Comparison of ENCODE assay signal across 8 cellular contexts in the genomic region with DNA sequence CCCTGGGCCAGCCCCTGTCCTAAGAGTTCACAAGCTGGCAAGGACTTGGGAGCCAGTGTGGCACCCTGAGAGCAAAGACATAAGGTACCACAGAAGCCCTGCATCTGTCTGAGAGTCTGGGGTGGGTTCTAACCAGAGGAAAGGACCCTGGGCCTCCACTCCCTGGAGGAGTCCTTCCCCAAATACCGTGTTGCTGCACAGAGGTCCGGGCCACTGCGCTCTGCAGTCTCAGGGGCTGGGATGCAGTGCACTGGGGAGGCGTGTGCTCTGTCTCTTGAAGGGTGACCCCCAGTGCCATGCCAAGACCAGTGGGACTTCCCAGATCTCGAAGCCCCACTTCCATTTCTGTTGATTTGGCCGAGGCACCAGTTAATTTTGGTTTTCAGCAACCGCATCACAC. TPM values are rescaled to one million over a fixed set of nuclear protein-coding genes. Genes with fewer than 3 reads are reported as not detected.
A peak's percentile ranks its signal among the peaks of the same experiment; 100 is the strongest.
DNase-seq lines count a peak whose midpoint lies in the region; ATAC-seq, FAIRE-seq and TF ChIP-seq lines count a peak whose summit lies in the region.
"Had no signal": no experiment of that assay in that cellular context is flagged by ENCODE, and none has a peak within 500 bp of the region (broad histone marks: within the 10 kb centered on the region; RNA-seq: fewer than 3 reads in every experiment).

No MANE protein-coding gene starts in this region.

- peak overlapping the region; percentile 92 for H3K27ac ChIP-seq in GM12878 (ENCODE audit: control insufficient read depth, insufficient read depth)
- H3K27ac ChIP-seq in sigmoid colon, result peak overlapping the region; percentile 69 to 80 (median 75)

- TF ChIP-seq CTCF in Loucy (conservative IDR thresholded peaks at IDR 0.05; ENCODE audit: low read length) (no peak), GM12878 (IDR thresholded peaks at IDR 0.05 in 2 of 3, conservative IDR thresholded peaks at IDR 0.05 in 1 of 3; ENCODE audit: control insufficient read depth in 2 of 3, extremely low read depth in 1 of 3, insufficient read depth in 1 of 3, low read depth in 3 of 3, low read length in 3 of 3) (no peak), sigmoid colon (IDR thresholded peaks at IDR 0.05) (no peak)

- no peaks in the 10 kb centered on the region for H4K20me1 ChIP-seq in Loucy (ENCODE audit: insufficient read depth, low read length, poor library complexity, severe bottlenecking)
- no peaks in the 10 kb centered on the region for H4K20me1 ChIP-seq in GM12878 (ENCODE audit: control insufficient read depth, insufficient read depth)

- H3K9me3 ChIP-seq in Loucy (ENCODE audit: insufficient read depth, low read depth, low read length) (no peaks in the 10 kb centered on the region), GM12878 (replicated peaks; ENCODE audit: control insufficient read depth, insufficient read depth, low read length) (no peaks in the 10 kb centered on the region), sigmoid colon (no peaks in the 10 kb centered on the region)

- TF ChIP-seq EP300 in GM12878 (IDR thresholded peaks at IDR 0.05; ENCODE audit: borderline replicate concordance in 1 of 2, control insufficient read depth in 1 of 2, low read depth in 2 of 2, low read length in 2 of 2), result no peak
- no peak for TF ChIP-seq EP300 in sigmoid colon (IDR thresholded peaks at IDR 0.05)

- no peak overlapping the region for H2AFZ ChIP-seq in Loucy (ENCODE audit: low read length)
- no peak overlapping the region for H2AFZ ChIP-seq in GM12878 (ENCODE audit: control insufficient read depth, low read depth, low read length)

- intact Hi-C loops in GM12878 (cut with micrococcal nuclease; ENCODE audit: unreplicated experiment) (no loop called here), sigmoid colon (cut with DNase I) (no loop called here)

- BruUV-seq in GM12878 (replicated peaks; lab: Mats Ljungman, UMichigan), result no TSS peak

- CTCF ChIA-PET in GM12878 (lab: Yijun Ruan, JAX), result interaction anchor here (1.3 to 15.9 kb wide), 8 partner anchors 8 to 185 kb away, joined by 5 to 396 read pairs (median 60); a partner anchor contains a TSS

- POLR2A ChIA-PET in GM12878 (lab: Charles Lee), result interaction anchor here (3.2 to 8.2 kb wide), 4 partner anchors 8 to 27 kb away, joined by 17 to 67 read pairs (median 33); a partner anchor contains a TSS

- peaks cover 16% of the 10 kb centered on the region for H3F3A ChIP-seq in Loucy (ENCODE audit: low read depth)

- H3K27me3 ChIP-seq in Loucy (ENCODE audit: insufficient read depth, low read length, poor library complexity, severe bottlenecking), result no peaks in the 10 kb centered on the region
- H3K27me3 ChIP-seq in GM12878 (replicated peaks in 1 of 2; ENCODE audit: control insufficient read depth in 2 of 2, insufficient read depth in 2 of 2, low read length in 1 of 2), result no peaks in the 10 kb centered on the region
- H3K27me3 ChIP-seq in sigmoid colon, result peaks cover 0 to 4% (median under 1%) of the 10 kb centered on the region in 3 donors

- no peak for TF ChIP-seq POLR2A in GM12878 (IDR thresholded peaks at IDR 0.05; ENCODE audit: low read depth, low read length)
- TF ChIP-seq POLR2A in sigmoid colon (IDR thresholded peaks at IDR 0.05), result no peak

- 73% methylated on average over 7 of the region's 7 CpGs for WGBS in GM12878 (ENCODE audit: insufficient coverage, insufficient replicate concordance, low lambda C conversion rate, missing lambda C conversion rate)
- 85 to 89% methylated on average over 7 of the region's 7 CpGs for WGBS in sigmoid colon, 2 donors

- H3K4me3 ChIP-seq in Loucy (ENCODE audit: low read length, poor library complexity, severe bottlenecking), result peak overlapping the region; percentile 59
- H3K4me3 ChIP-seq in GM12878, result peak overlapping the region; percentile 57; the same call in 1 of the 2 replicates
- no peak overlapping the region for H3K4me3 ChIP-seq in sigmoid colon

- H3K4me2 ChIP-seq in Loucy (ENCODE audit: low read depth, low read length, poor library complexity, severe bottlenecking), result peak overlapping the region; percentile 84
- peak overlapping the region; percentile 87 for H3K4me2 ChIP-seq in GM12878 (ENCODE audit: control insufficient read depth, insufficient read depth)

- no peak for FAIRE-seq in GM12878 (lab: Jason Lieb, UNC)

- DNase-seq in GM12878 (ENCODE audit: low read depth, low spot score) (no peak), sigmoid colon (no peak), epidermal melanocyte (ENCODE audit: insufficient read length, low spot score) (no peak), AG08396 (ENCODE audit: low spot score) (no peak), SW480 (ENCODE audit: low spot score) (no peak)
- DNase-seq: KBM-7, NCI-H510A treated with DMSO at 0.1 percent for 48 hours had no signal

- ATAC-seq in GM12878, result no peak

- RAD21 ChIA-PET in GM12878 (lab: Charles Lee; ENCODE audit: unreplicated experiment), result interaction anchor here (1.1 to 4.0 kb wide), 9 partner anchors 7 to 46 kb away, joined by 3 to 47 read pairs (median 20); a partner anchor contains a TSS

- in situ Hi-C loops in GM12878 (cut with MboI), result no loop called here

- no peak for TF ChIP-seq RAD21 in GM12878 (IDR thresholded peaks at IDR 0.05; ENCODE audit: insufficient read depth, low read depth, low read length)

- SMC1A ChIA-PET in GM12878 (lab: Charles Lee; ENCODE audit: uncharacterized antibody, unreplicated experiment), result interaction anchor here (0.8 to 5.9 kb wide), 4 partner anchors 8 to 46 kb away, joined by 3 to 33 read pairs (median 14); a partner anchor contains a TSS

- H3K9ac ChIP-seq in Loucy (ENCODE audit: low read depth, low read length, poor library complexity, severe bottlenecking) (peak overlapping the region; percentile 68), GM12878 (ENCODE audit: control insufficient read depth, insufficient read depth, low read length) (peak overlapping the region; percentile 78)

- H3K9me2 ChIP-seq in Loucy (replicated peaks; ENCODE audit: low read depth, low read length), result no peaks in the 10 kb centered on the region

- H3K4me1 ChIP-seq in Loucy (ENCODE audit: insufficient read depth, low read length, poor library complexity, severe bottlenecking), result peaks cover 76% of the 10 kb centered on the region
- H3K4me1 ChIP-seq in GM12878 (ENCODE audit: control insufficient read depth, insufficient read depth, low read length), result peaks cover 72% of the 10 kb centered on the region
- H3K4me1 ChIP-seq in sigmoid colon, result peaks cover 2 to 48% (median 41%) of the 10 kb centered on the region in 4 donors

- no peaks in the 10 kb centered on the region for H3K36me3 ChIP-seq in Loucy (ENCODE audit: insufficient read depth, low read length)
- peaks cover 0 to 3% of the 10 kb centered on the region in 2 experiments; a peak in 2 of 4 replicates for H3K36me3 ChIP-seq in GM12878 (ENCODE audit: control insufficient read depth in 2 of 2, insufficient read depth in 2 of 2, low read length in 1 of 2)
- peaks cover 1 to 25% (median 4%) of the 10 kb centered on the region in 4 donors for H3K36me3 ChIP-seq in sigmoid colon

- H3K79me2 ChIP-seq in Loucy (ENCODE audit: insufficient read depth, low read length) (peaks cover 12% of the 10 kb centered on the region), GM12878 (ENCODE audit: control insufficient read depth, insufficient read depth, low read length) (peaks cover 5% of the 10 kb centered on the region)

RNA-seq across cellular contexts. Expression of a gene that starts 4.3 kb away (rescaled TPM):
- total RNA-seq in GM12878 (2013; cell fraction: nucleolus; rRNA removed), result 73.5 and 76.3 TPM in 2 replicates
- total RNA-seq in GM12878 (2014; rRNA removed) (34.0 and 37.5 TPM in 2 replicates), GM12878 (2014; rRNA removed; fragmentation: Illumina TruSeq; extraction: Trizol) (16.8 and 17.9 TPM in 2 replicates), GM12878 (2021) (67.0 and 70.5 TPM in 2 replicates), sigmoid colon (1 to 10 TPM; 1.4 to 6.9 (median 4.7) TPM)
- polyA plus RNA-seq in GM12878 (2011; ENCODE audit: low read depth), result 126 TPM
- polyA plus RNA-seq in GM12878 (2011; rRNA removed) (14.5 and 27.0 TPM in 2 replicates), GM12878 (2014; fragmentation: Illumina TruSeq; extraction: Trizol) (22.9 and 58.6 TPM in 2 replicates), GM12878 (2014; fragmentation: Nextera tagmentation; extraction: Ambion mirVana) (1 to 10 TPM in 1 of 2 experiments, under 1 TPM in 1; 0.29 to 1.1 TPM), GM12878 (2014; rRNA removed) (31.7 and 43.3 TPM in 2 replicates), GM12878 (2016; fragmentation: Nextera tagmentation; extraction: Ambion mirVana) (1 to 10 TPM; 4.8 to 9.9 TPM), sigmoid colon (10 to 100 TPM; 35.4 to 71.2 (median 58.5) TPM)
- 37.4 and 46.9 TPM in 2 replicates for polyA plus RNA-seq in GM12878 (2011; cell fraction: cytosol; rRNA removed)
- polyA plus RNA-seq in GM12878 (2011; cell fraction: nucleus; rRNA removed), result 135 and 140 TPM in 2 replicates
- 56.7 and 111 TPM in 2 replicates for polyA plus RNA-seq in GM12878 (2012)
- 39.4 and 47.3 TPM in 2 replicates for polyA minus RNA-seq in GM12878 (2011; rRNA and poly(A)+ RNA removed)
- polyA minus RNA-seq in GM12878 (2011; cell fraction: cytosol; rRNA and poly(A)+ RNA removed), result 11.4 and 39.4 TPM in 2 replicates
- polyA minus RNA-seq in GM12878 (2011; cell fraction: nucleus; rRNA and poly(A)+ RNA removed), result 33.5 and 50.5 TPM in 2 replicates

RNA-seq across cellular contexts. Expression of a gene that starts 23.4 kb away (rescaled TPM):
- total RNA-seq in GM12878 (2013; cell fraction: nucleolus; rRNA removed), result 7.4 and 8.6 TPM in 2 replicates
- total RNA-seq in GM12878 (2014; rRNA removed) (36.8 and 41.1 TPM in 2 replicates), GM12878 (2014; rRNA removed; fragmentation: Illumina TruSeq; extraction: Trizol) (27.2 and 29.7 TPM in 2 replicates), GM12878 (2021) (38.6 and 44.7 TPM in 2 replicates), sigmoid colon (10 to 100 TPM in 2 of 4 donors, 1 to 10 TPM in 2; 7.5 to 12.8 (median 9.6) TPM)
- 14.9 TPM for polyA plus RNA-seq in GM12878 (2011; ENCODE audit: low read depth)
- polyA plus RNA-seq in GM12878 (2011; rRNA removed) (25.4 and 39.4 TPM in 2 replicates), GM12878 (2014; fragmentation: Illumina TruSeq; extraction: Trizol) (30.1 and 40.0 TPM in 2 replicates), GM12878 (2014; fragmentation: Nextera tagmentation; extraction: Ambion mirVana) (10 to 100 TPM in 1 of 2 experiments, 1 to 10 TPM in 1; 9.8 to 15.2 TPM), GM12878 (2014; rRNA removed) (56.7 and 57.9 TPM in 2 replicates), GM12878 (2016; fragmentation: Nextera tagmentation; extraction: Ambion mirVana) (1 to 10 TPM; 4.4 to 4.8 TPM), sigmoid colon (10 to 100 TPM; 30.2 to 51.1 (median 48.6) TPM)
- polyA plus RNA-seq in GM12878 (2011; cell fraction: cytosol; rRNA removed), result 66.8 and 73.1 TPM in 2 replicates
- 26.0 and 35.5 TPM in 2 replicates for polyA plus RNA-seq in GM12878 (2011; cell fraction: nucleus; rRNA removed)
- polyA plus RNA-seq in GM12878 (2012), result 17.7 and 26.5 TPM in 2 replicates
- polyA minus RNA-seq in GM12878 (2011; rRNA and poly(A)+ RNA removed), result 22.2 and 37.3 TPM in 2 replicates
- 11.4 and 17.4 TPM in 2 replicates for polyA minus RNA-seq in GM12878 (2011; cell fraction: cytosol; rRNA and poly(A)+ RNA removed)
- 7.3 and 9.7 TPM in 2 replicates for polyA minus RNA-seq in GM12878 (2011; cell fraction: nucleus; rRNA and poly(A)+ RNA removed)

RNA-seq across cellular contexts. Expression of a gene that starts 26.5 kb away (rescaled TPM):
- 185 and 204 TPM in 2 replicates for total RNA-seq in GM12878 (2013; cell fraction: nucleolus; rRNA removed)
- total RNA-seq in GM12878 (2014; rRNA removed) (43.1 and 53.4 TPM in 2 replicates), GM12878 (2014; rRNA removed; fragmentation: Illumina TruSeq; extraction: Trizol) (29.1 and 30.4 TPM in 2 replicates), GM12878 (2021) (55.0 and 63.4 TPM in 2 replicates), sigmoid colon (10 to 100 TPM; 26.4 to 59.8 (median 42.3) TPM)
- polyA plus RNA-seq in GM12878 (2011; ENCODE audit: low read depth), result 20.6 TPM
- polyA plus RNA-seq in GM12878 (2011; rRNA removed) (38.7 and 43.7 TPM in 2 replicates), GM12878 (2014; fragmentation: Illumina TruSeq; extraction: Trizol) (23.4 and 31.6 TPM in 2 replicates), GM12878 (2014; fragmentation: Nextera tagmentation; extraction: Ambion mirVana) (1 to 10 TPM; 1.4 to 4.8 TPM), GM12878 (2014; rRNA removed) (77.8 and 79.4 TPM in 2 replicates), GM12878 (2016; fragmentation: Nextera tagmentation; extraction: Ambion mirVana) (10 to 100 TPM; 45.0 to 48.0 TPM), sigmoid colon (10 to 100 TPM; 25.2 to 77.4 (median 34.4) TPM)
- 29.0 and 49.3 TPM in 2 replicates for polyA plus RNA-seq in GM12878 (2011; cell fraction: cytosol; rRNA removed)
- 214 and 255 TPM in 2 replicates for polyA plus RNA-seq in GM12878 (2011; cell fraction: nucleus; rRNA removed)
- polyA plus RNA-seq in GM12878 (2012), result 46.2 and 48.1 TPM in 2 replicates
- polyA minus RNA-seq in GM12878 (2011; rRNA and poly(A)+ RNA removed), result 30.1 and 54.2 TPM in 2 replicates
- polyA minus RNA-seq in GM12878 (2011; cell fraction: cytosol; rRNA and poly(A)+ RNA removed), result 15.8 and 17.6 TPM in 2 replicates
- 45.1 and 75.9 TPM in 2 replicates for polyA minus RNA-seq in GM12878 (2011; cell fraction: nucleus; rRNA and poly(A)+ RNA removed)

RNA-seq across cellular contexts. Expression of a gene that starts 40.3 kb away (rescaled TPM):
- 71.4 and 74.1 TPM in 2 replicates for total RNA-seq in GM12878 (2013; cell fraction: nucleolus; rRNA removed)
- total RNA-seq in GM12878 (2014; rRNA removed) (1,028 and 1,163 TPM in 2 replicates), GM12878 (2014; rRNA removed; fragmentation: Illumina TruSeq; extraction: Trizol) (508 and 518 TPM in 2 replicates), GM12878 (2021) (636 and 637 TPM in 2 replicates), sigmoid colon (1,000 to 10,000 TPM in 3 of 4 donors, 100 to 1,000 TPM in 1; 911 to 2,925 (median 2,030) TPM)
- 1,837 TPM for polyA plus RNA-seq in GM12878 (2011; ENCODE audit: low read depth)
- polyA plus RNA-seq in GM12878 (2011; rRNA removed) (690 and 1,889 TPM in 2 replicates), GM12878 (2014; fragmentation: Illumina TruSeq; extraction: Trizol) (56.5 and 312 TPM in 2 replicates), GM12878 (2014; fragmentation: Nextera tagmentation; extraction: Ambion mirVana) (100 to 1,000 TPM; 571 TPM), GM12878 (2014; rRNA removed) (1,386 and 1,631 TPM in 2 replicates), GM12878 (2016; fragmentation: Nextera tagmentation; extraction: Ambion mirVana) (100 to 1,000 TPM; 777 to 791 TPM), sigmoid colon (100 to 1,000 TPM; 373 to 487 (median 439) TPM)
- 2,989 and 3,872 TPM in 2 replicates for polyA plus RNA-seq in GM12878 (2011; cell fraction: cytosol; rRNA removed)
- 1,936 and 2,514 TPM in 2 replicates for polyA plus RNA-seq in GM12878 (2011; cell fraction: nucleus; rRNA removed)
- polyA plus RNA-seq in GM12878 (2012), result 1,111 and 1,241 TPM in 2 replicates
- 796 and 1,494 TPM in 2 replicates for polyA minus RNA-seq in GM12878 (2011; rRNA and poly(A)+ RNA removed)
- polyA minus RNA-seq in GM12878 (2011; cell fraction: cytosol; rRNA and poly(A)+ RNA removed), result 213 and 229 TPM in 2 replicates
- polyA minus RNA-seq in GM12878 (2011; cell fraction: nucleus; rRNA and poly(A)+ RNA removed), result 191 and 194 TPM in 2 replicates

RNA-seq across cellular contexts. Expression of a gene that starts 51.0 kb away (rescaled TPM):
- 24.0 and 33.8 TPM in 2 replicates for total RNA-seq in GM12878 (2013; cell fraction: nucleolus; rRNA removed)
- 42.1 and 43.2 TPM in 2 replicates for total RNA-seq in GM12878 (2014; rRNA removed)
- 34.2 and 40.5 TPM in 2 replicates for total RNA-seq in GM12878 (2014; rRNA removed; fragmentation: Illumina TruSeq; extraction: Trizol)
- total RNA-seq in GM12878 (2021), result 36.5 and 37.0 TPM in 2 replicates
- 10.0 TPM for polyA plus RNA-seq in GM12878 (2011; ENCODE audit: low read depth)
- polyA plus RNA-seq in GM12878 (2011; rRNA removed), result 23.1 and 25.8 TPM in 2 replicates
- 22.1 and 36.9 TPM in 2 replicates for polyA plus RNA-seq in GM12878 (2011; cell fraction: cytosol; rRNA removed)
- 38.6 and 48.7 TPM in 2 replicates for polyA plus RNA-seq in GM12878 (2011; cell fraction: nucleus; rRNA removed)
- polyA plus RNA-seq in GM12878 (2012), result 14.2 and 20.3 TPM in 2 replicates
- 15.5 and 43.2 TPM in 2 replicates for polyA plus RNA-seq in GM12878 (2014; fragmentation: Illumina TruSeq; extraction: Trizol)
- polyA plus RNA-seq in GM12878 (2014; fragmentation: Nextera tagmentation; extraction: Ambion mirVana), result 10 to 100 TPM in 1 of 2 experiments, 1 to 10 TPM in 1; 3.3 to 12.9 TPM
- 41.7 and 49.8 TPM in 2 replicates for polyA plus RNA-seq in GM12878 (2014; rRNA removed)
- 10 to 100 TPM; 64.6 to 69.4 TPM for polyA plus RNA-seq in GM12878 (2016; fragmentation: Nextera tagmentation; extraction: Ambion mirVana)
- polyA minus RNA-seq in GM12878 (2011; rRNA and poly(A)+ RNA removed), result 5.6 and 12.4 TPM in 2 replicates
- 9.0 and 9.5 TPM in 2 replicates for polyA minus RNA-seq in GM12878 (2011; cell fraction: cytosol; rRNA and poly(A)+ RNA removed)
- 5.2 and 12.5 TPM in 2 replicates for polyA minus RNA-seq in GM12878 (2011; cell fraction: nucleus; rRNA and poly(A)+ RNA removed)
- 10 to 100 TPM; 10.7 to 28.2 (median 12.5) TPM for total RNA-seq in sigmoid colon
- polyA plus RNA-seq in sigmoid colon, result 10 to 100 TPM; 33.1 to 41.4 (median 41.3) TPM

Comparison
In these comparisons a context has a peak if more than half of its experiments do, and no peak if none do; other contexts are left out.
1. H3K4me3 ChIP-seq: peak in Loucy (single experiment) and GM12878 (single experiment); none in sigmoid colon (0 of 4).